13 cellular contexts compared by ENCODE assay signal in the genomic region with DNA sequence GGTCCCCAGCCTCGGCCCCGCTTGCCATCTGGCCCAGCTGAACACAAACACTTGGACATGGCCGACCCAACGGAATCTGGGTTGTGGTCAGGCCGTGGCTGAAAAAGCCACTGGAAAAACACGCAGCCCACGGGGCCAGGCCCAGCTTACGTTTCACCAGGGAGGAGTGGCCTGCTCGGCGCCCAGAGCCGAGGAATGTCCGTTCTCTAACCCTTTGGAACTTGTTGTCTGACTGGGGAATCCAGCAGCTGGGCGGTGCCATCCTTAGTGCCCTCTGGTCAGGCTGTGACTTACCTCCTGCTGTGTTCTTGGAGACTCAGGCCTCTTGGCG. TPM values are rescaled to one million over a fixed set of nuclear protein-coding genes. Genes with fewer than 3 reads are reported as not detected.
"Had no signal": no experiment of that assay in that cellular context is flagged by ENCODE, and none has a peak within 500 bp of the region (broad histone marks: within the 10 kb centered on the region; RNA-seq: fewer than 3 reads in every experiment).

No MANE protein-coding gene starts in this region.

- H3K9me3 ChIP-seq: colonic mucosa, gastroesophageal sphincter, transverse colon had no signal

- ATAC-seq: activated naive CD4-positive, alpha-beta T cell treated with anti-CD3 and anti-CD28 coated beads, Interleukin-2, amount 50 U/mL, for 72 hours; gastroesophageal sphincter; stimulated activated memory B cell treated with anti-CD40 and anti-IgM and Interleukin-4, amounts not matched to agents 10 μg/mL and 1 μg/mL and 100 μg/mL, for 72 hours had no signal

- H3K4me3 ChIP-seq: colonic mucosa, gastroesophageal sphincter, transverse colon had no signal

- H3K4me3 Mint-ChIP-seq: neural crest cell; stimulated activated memory B cell treated with anti-CD40 and anti-IgM and Interleukin-4, amounts not matched to agents 10 μg/mL and 1 μg/mL and 100 μg/mL, for 72 hours; T-helper 1 cell treated with Interleukin-12 subunit alpha and Interleukin-12 subunit beta and Interleukin-4 antibody, amounts not matched to agents 30 μg/mL and 1 μg/mL, for 36 hours; WTC11 had no signal

- H3K4me1 ChIP-seq: colonic mucosa, gastroesophageal sphincter, transverse colon had no signal

- DNase-seq: activated CD4-positive, alpha-beta T cell treated with anti-CD3 and anti-CD28 coated beads for 48 hours; activated CD8-positive, alpha-beta memory T cell treated with anti-CD3 and anti-CD28 coated beads for 24 hours; activated T-cell treated with anti-CD3 and anti-CD28 coated beads for 4 hours; colonic mucosa; hippocampal formation; transverse colon had no signal

- H3K36me3 Mint-ChIP-seq: activated naive CD4-positive, alpha-beta T cell treated with anti-CD3 and anti-CD28 coated beads, Interleukin-2, amount 50 U/mL, for 72 hours; stimulated activated memory B cell treated with anti-CD40 and anti-IgM and Interleukin-4, amounts not matched to agents 10 μg/mL and 1 μg/mL and 100 μg/mL, for 72 hours; WTC11 had no signal

- H3K27ac Mint-ChIP-seq: stimulated activated memory B cell treated with anti-CD40 and anti-IgM and Interleukin-4, amounts not matched to agents 10 μg/mL and 1 μg/mL and 100 μg/mL, for 72 hours; T-helper 1 cell treated with Interleukin-12 subunit alpha and Interleukin-12 subunit beta and Interleukin-4 antibody, amounts not matched to agents 30 μg/mL and 1 μg/mL, for 36 hours; WTC11 had no signal

- H3K36me3 ChIP-seq: colonic mucosa, gastroesophageal sphincter, transverse colon had no signal

- H3K27ac ChIP-seq: colonic mucosa, gastroesophageal sphincter, transverse colon had no signal

- H3K9me3 Mint-ChIP-seq: activated naive CD4-positive, alpha-beta T cell treated with anti-CD3 and anti-CD28 coated beads, Interleukin-2, amount 50 U/mL, for 72 hours; neural crest cell; stimulated activated memory B cell treated with anti-CD40 and anti-IgM and Interleukin-4, amounts not matched to agents 10 μg/mL and 1 μg/mL and 100 μg/mL, for 72 hours; T-helper 1 cell treated with Interleukin-12 subunit alpha and Interleukin-12 subunit beta and Interleukin-4 antibody, amounts not matched to agents 30 μg/mL and 1 μg/mL, for 36 hours; WTC11 had no signal

- H3K4me1 Mint-ChIP-seq: WTC11 had no signal

RNA-seq across cellular contexts. Expression of gene CILP2, which starts 13.8 kb away (rescaled TPM):
- total RNA-seq: endothelial cell of umbilical vein had no signal
